ENCODE assay signal across 28 cellular contexts in the genomic region with DNA sequence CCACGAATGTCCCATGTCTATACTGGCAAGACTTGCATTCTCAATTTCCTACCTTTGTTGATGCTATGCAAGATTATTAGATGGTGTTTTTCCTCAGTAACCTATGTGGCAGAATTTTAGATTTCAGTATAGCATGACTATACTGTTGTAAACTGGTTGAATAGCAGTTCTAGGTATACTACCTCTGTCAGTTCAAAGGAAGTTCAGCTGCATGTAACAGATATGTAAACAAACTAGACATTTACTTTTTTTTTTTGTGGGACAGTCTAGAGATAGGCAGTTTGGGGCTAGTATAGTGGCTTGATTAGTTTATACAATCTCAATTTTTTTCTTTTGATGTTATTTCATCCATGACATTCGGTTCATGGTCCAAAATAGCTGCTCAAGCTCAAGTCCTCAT.
"Had no signal": no experiment of that assay in that cellular context is flagged by ENCODE, and none has a peak within 500 bp of the region (broad histone marks: within the 10 kb centered on the region; RNA-seq: fewer than 3 reads in every experiment).

No MANE protein-coding gene starts in this region.

- ATAC-seq: effector memory CD8-positive, alpha-beta T cell; esophagus mucosa; foreskin keratinocyte; gastrocnemius medialis; gastroesophageal sphincter; heart left ventricle; heart right ventricle had no signal

- H3K27ac ChIP-seq: colonic mucosa, coronary artery, dorsolateral prefrontal cortex, epithelial cell of prostate, esophagus muscularis mucosa, esophagus squamous epithelium, foreskin keratinocyte, gastrocnemius medialis, gastroesophageal sphincter, heart left ventricle, heart right ventricle had no signal

- H3K36me3 ChIP-seq: colonic mucosa, esophagus muscularis mucosa, esophagus squamous epithelium, gastrocnemius medialis, gastroesophageal sphincter, heart left ventricle, heart right ventricle had no signal

- DNase-seq: colonic mucosa; cortex of kidney; dermis blood vessel endothelial cell; dorsolateral prefrontal cortex; effector CD4-positive, alpha-beta T cell; effector CD8-positive, alpha-beta T cell; effector memory CD4-positive, alpha-beta T cell; effector memory CD8-positive, alpha-beta T cell; endodermal cell; erythroblast; esophagus squamous epithelium; foreskin fibroblast; foreskin keratinocyte; foreskin melanocyte; gastrocnemius medialis; glutamatergic neuron; head of caudate nucleus; heart left ventricle; heart right ventricle had no signal

- FAIRE-seq: colon, endometrium, endothelial cell of umbilical vein, frontal cortex had no signal

- H3K4me3 ChIP-seq: colonic mucosa, coronary artery, dorsolateral prefrontal cortex, esophagus muscularis mucosa, esophagus squamous epithelium, gastrocnemius medialis, gastroesophageal sphincter, heart left ventricle, heart right ventricle had no signal

- H3K27me3 ChIP-seq: colonic mucosa, esophagus muscularis mucosa, foreskin keratinocyte, gastrocnemius medialis, heart left ventricle, heart right ventricle had no signal

- H3K4me1 ChIP-seq: colonic mucosa, esophagus muscularis mucosa, esophagus squamous epithelium, foreskin keratinocyte, gastrocnemius medialis, gastroesophageal sphincter, heart left ventricle, heart right ventricle had no signal

- H3K9me3 ChIP-seq: colonic mucosa, esophagus muscularis mucosa, esophagus squamous epithelium, gastrocnemius medialis, gastroesophageal sphincter had no signal
